ENCODE assay signal across 1 cellular context in genomic region chr10:73744690-73744994, GRCh38.
TF ChIP-seq lines count a peak whose summit lies in the region.

No MANE protein-coding gene starts in this region.

TF ChIP-seq in HepG2, 621 proteins besides CTCF, POLR2A, EP300 and RAD21:
- no peak for TF ChIP-seq ZBTB43 (CRISPR knock-in tag; conservative IDR thresholded peaks at IDR 0.05)
- TF ChIP-seq ZNF766 (CRISPR knock-in tag; IDR thresholded peaks at IDR 0.05; ENCODE audit: borderline replicate concordance), result 0 out of 2 replicates have a peak, but pooled peaks have one; percentile 14
- 0 out of 2 replicates have a peak, but pooled peaks have one; percentile 1 for TF ChIP-seq RARG (CRISPR knock-in tag; IDR thresholded peaks at IDR 0.05; ENCODE audit: low read depth)
- TF ChIP-seq ZNF780A (CRISPR knock-in tag; IDR thresholded peaks at IDR 0.05), result no peak
- TF ChIP-seq ZNF639 (CRISPR knock-in tag; conservative IDR thresholded peaks at IDR 0.05), result no peak
- TF ChIP-seq MXD1 (CRISPR knock-in tag; IDR thresholded peaks at IDR 0.05), result peak; percentile 4; the same call in 1 of the 2 replicates
- no peak for TF ChIP-seq ARID5B (CRISPR knock-in tag; IDR thresholded peaks at IDR 0.05)
- TF ChIP-seq PHF5A (CRISPR knock-in tag; IDR thresholded peaks at IDR 0.05; ENCODE audit: low read depth, unreplicated experiment), result no peak
- no peak for TF ChIP-seq HOXD1 (CRISPR knock-in tag; IDR thresholded peaks at IDR 0.05)
- TF ChIP-seq KIAA2018 (CRISPR knock-in tag; IDR thresholded peaks at IDR 0.05; ENCODE audit: borderline replicate concordance), result 0 out of 2 replicates have a peak, but pooled peaks have one; percentile 28
- 0 out of 2 replicates have a peak, but pooled peaks have one; percentile 12 for TF ChIP-seq ZNF770 (CRISPR knock-in tag; IDR thresholded peaks at IDR 0.05)
- TF ChIP-seq AKAP8 (CRISPR knock-in tag; IDR thresholded peaks at IDR 0.05), result 0 out of 2 replicates have a peak, but pooled peaks have one; percentile 7
- peak; percentile 15; the same call in 1 of the 2 replicates for TF ChIP-seq ZNF598 (CRISPR knock-in tag; IDR thresholded peaks at IDR 0.05; ENCODE audit: borderline replicate concordance)
- TF ChIP-seq ZEB1 (IDR thresholded peaks at IDR 0.05; ENCODE audit: insufficient replicate concordance, low read depth), result no peak
- TF ChIP-seq ZNF274 (CRISPR knock-in tag; IDR thresholded peaks at IDR 0.05), result 0 out of 2 replicates have a peak, but pooled peaks have one; percentile 42
- peak; percentile 83; the same call in 1 of the 2 replicates for TF ChIP-seq ZNF569 (CRISPR knock-in tag; IDR thresholded peaks at IDR 0.05; ENCODE audit: borderline replicate concordance)
